23 cellular contexts compared by ENCODE assay signal in the genomic region with DNA sequence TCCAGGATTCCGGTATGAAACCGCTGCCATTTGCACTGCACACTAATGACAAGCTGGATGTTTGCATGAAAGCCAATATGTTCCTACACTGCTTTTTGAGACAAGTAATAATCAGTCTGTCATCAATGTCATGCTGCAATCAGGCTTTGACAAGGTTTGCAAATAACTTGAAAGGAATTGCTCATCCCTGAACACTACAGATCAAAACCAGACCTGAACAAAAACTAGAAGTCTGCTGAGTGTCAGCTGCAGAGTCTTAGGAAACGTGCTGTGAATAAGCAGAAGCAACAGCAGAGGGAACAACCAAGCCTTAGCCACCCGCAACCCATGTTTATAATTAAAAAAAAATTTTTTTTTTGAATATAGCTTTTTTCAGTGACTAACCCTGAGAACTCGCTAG.
"Had no signal": no experiment of that assay in that cellular context is flagged by ENCODE, and none has a peak within 500 bp of the region (broad histone marks: within the 10 kb centered on the region; RNA-seq: fewer than 3 reads in every experiment).

No MANE protein-coding gene starts in this region.

- DNase-seq: activated CD4-positive, alpha-beta T cell treated with anti-CD3 and anti-CD28 coated beads, Interleukin-2, amount 10 ng/mL, durations not matched to agents 7 days and 5 days; activated CD4-positive, CD25-positive, alpha-beta regulatory T cell treated with anti-CD3 and anti-CD28 coated beads, Interleukin-2, amount 50 U/mL, for 72 hours; activated CD8-positive, alpha-beta memory T cell treated with anti-CD3 and anti-CD28 coated beads, Interleukin-2, amount 10 ng/mL, durations not matched to agents 7 days and 5 days; activated CD8-positive, alpha-beta T cell treated with anti-CD3 and anti-CD28 coated beads for 36 hours; activated effector memory CD4-positive, alpha-beta T cell treated with anti-CD3 and anti-CD28 coated beads, Interleukin-2, amount 50 U/mL, for 16 hours; activated naive CD4-positive, alpha-beta T cell treated with anti-CD3 and anti-CD28 coated beads, Interleukin-2, amount 10 ng/mL, durations not matched to agents 7 days and 5 days; activated T-cell treated with anti-CD3 and anti-CD28 coated beads for 4 hours; dermis blood vessel endothelial cell; effector memory CD4-positive, alpha-beta T cell; heart right ventricle; islet precursor cell; left cardiac atrium; mucosa of descending colon; right cardiac atrium; stimulated activated CD4-positive, alpha-beta T cell treated with anti-CD3 and anti-CD28 coated beads, Interleukin-4, amount 100 ng/mL, for 24 hours; stimulated activated naive CD4-positive, alpha-beta T cell treated with Interleukin-2 at 50 U/mL for 16 hours; T-helper 1 cell; upper lobe of left lung; WERI-Rb-1 had no signal

- H3K27me3 ChIP-seq: gastroesophageal sphincter, heart right ventricle, upper lobe of left lung had no signal

- H3K27ac Mint-ChIP-seq: activated CD4-positive, alpha-beta T cell treated with anti-CD3 and anti-CD28 coated beads, Interleukin-2, amount 10 ng/mL, durations not matched to agents 7 days and 5 days; activated CD8-positive, alpha-beta memory T cell treated with anti-CD3 and anti-CD28 coated beads, Interleukin-2, amount 10 ng/mL, durations not matched to agents 7 days and 5 days; activated CD8-positive, alpha-beta T cell treated with anti-CD3 and anti-CD28 coated beads for 36 hours; activated naive CD4-positive, alpha-beta T cell treated with anti-CD3 and anti-CD28 coated beads, Interleukin-2, amount 10 ng/mL, durations not matched to agents 7 days and 5 days; memory B cell; progenitor cell of endocrine pancreas had no signal

- H3K36me3 ChIP-seq: gastroesophageal sphincter, heart right ventricle, upper lobe of left lung, WERI-Rb-1 had no signal

- H3K27me3 Mint-ChIP-seq: activated CD4-positive, alpha-beta T cell treated with anti-CD3 and anti-CD28 coated beads, Interleukin-2, amount 10 ng/mL, durations not matched to agents 7 days and 5 days; activated CD8-positive, alpha-beta memory T cell treated with anti-CD3 and anti-CD28 coated beads, Interleukin-2, amount 10 ng/mL, durations not matched to agents 7 days and 5 days; activated CD8-positive, alpha-beta T cell treated with anti-CD3 and anti-CD28 coated beads for 36 hours; activated naive CD4-positive, alpha-beta T cell treated with anti-CD3 and anti-CD28 coated beads, Interleukin-2, amount 10 ng/mL, durations not matched to agents 7 days and 5 days; memory B cell; progenitor cell of endocrine pancreas had no signal

- H3K4me3 Mint-ChIP-seq: activated CD4-positive, alpha-beta T cell treated with anti-CD3 and anti-CD28 coated beads, Interleukin-2, amount 10 ng/mL, durations not matched to agents 7 days and 5 days; activated CD8-positive, alpha-beta memory T cell treated with anti-CD3 and anti-CD28 coated beads, Interleukin-2, amount 10 ng/mL, durations not matched to agents 7 days and 5 days; activated CD8-positive, alpha-beta T cell treated with anti-CD3 and anti-CD28 coated beads for 36 hours; activated naive CD4-positive, alpha-beta T cell treated with anti-CD3 and anti-CD28 coated beads, Interleukin-2, amount 10 ng/mL, durations not matched to agents 7 days and 5 days; memory B cell; neural crest cell had no signal

- H3K9me3 ChIP-seq: gastroesophageal sphincter, heart right ventricle, mucosa of descending colon, upper lobe of left lung had no signal

- H3K4me1 Mint-ChIP-seq: activated CD4-positive, alpha-beta T cell treated with anti-CD3 and anti-CD28 coated beads, Interleukin-2, amount 10 ng/mL, durations not matched to agents 7 days and 5 days; activated CD8-positive, alpha-beta memory T cell treated with anti-CD3 and anti-CD28 coated beads, Interleukin-2, amount 10 ng/mL, durations not matched to agents 7 days and 5 days; activated naive CD4-positive, alpha-beta T cell treated with anti-CD3 and anti-CD28 coated beads, Interleukin-2, amount 10 ng/mL, durations not matched to agents 7 days and 5 days; memory B cell had no signal

- H3K36me3 Mint-ChIP-seq: activated CD8-positive, alpha-beta memory T cell treated with anti-CD3 and anti-CD28 coated beads, Interleukin-2, amount 10 ng/mL, durations not matched to agents 7 days and 5 days; activated naive CD4-positive, alpha-beta T cell treated with anti-CD3 and anti-CD28 coated beads, Interleukin-2, amount 10 ng/mL, durations not matched to agents 7 days and 5 days; memory B cell had no signal

- H3K27ac ChIP-seq: gastroesophageal sphincter, heart right ventricle, upper lobe of left lung, WERI-Rb-1 had no signal

- ATAC-seq: activated CD8-positive, alpha-beta memory T cell treated with anti-CD3 and anti-CD28 coated beads, Interleukin-2, amount 10 ng/mL, durations not matched to agents 7 days and 5 days; activated CD8-positive, alpha-beta T cell treated with anti-CD3 and anti-CD28 coated beads for 36 hours; gastroesophageal sphincter; heart right ventricle; left cardiac atrium; mucosa of descending colon; right cardiac atrium had no signal

- H3K9me3 Mint-ChIP-seq: memory B cell, neural crest cell had no signal

- H3K4me3 ChIP-seq: gastroesophageal sphincter, heart right ventricle, mucosa of descending colon, upper lobe of left lung had no signal

- H3K4me1 ChIP-seq: gastroesophageal sphincter, heart right ventricle, upper lobe of left lung had no signal
